7 cellular contexts compared by ENCODE assay signal in the genomic region with DNA sequence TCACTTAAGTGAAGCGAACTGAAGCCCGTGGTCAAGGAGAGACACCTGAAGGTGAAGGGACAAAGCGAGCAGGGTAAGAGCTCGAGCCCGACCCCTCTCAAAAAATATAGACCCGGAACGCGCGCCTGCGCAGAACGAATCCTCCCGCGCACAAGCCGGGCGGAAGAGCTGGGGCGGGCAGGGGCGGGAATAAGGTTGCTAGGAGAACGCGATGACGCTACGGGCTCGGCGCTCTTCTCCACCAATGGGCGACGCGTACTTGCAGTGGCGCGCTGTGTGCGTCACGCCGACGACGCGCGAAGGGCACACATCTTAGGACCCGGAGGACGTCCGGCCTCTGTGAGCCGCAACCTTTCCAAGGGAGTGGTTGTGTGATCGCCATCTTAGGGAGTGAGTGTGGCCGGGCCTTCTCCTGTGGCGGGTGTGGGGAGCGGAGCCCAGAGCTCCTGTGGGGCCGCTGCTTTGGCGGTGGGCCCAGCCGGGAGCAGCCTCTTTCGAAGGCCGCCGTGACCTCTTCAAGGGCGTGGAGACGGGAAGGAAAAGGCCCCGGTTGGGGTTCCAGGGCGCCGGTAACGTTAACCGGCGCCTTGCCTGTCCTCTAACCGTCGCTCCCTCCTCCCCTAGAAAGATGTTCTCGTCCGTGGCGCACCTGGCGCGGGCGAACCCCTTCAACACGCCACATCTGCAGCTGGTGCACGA. TPM values are rescaled to one million over a fixed set of nuclear protein-coding genes. Genes with fewer than 3 reads are reported as not detected.
DNase-seq lines count a peak whose midpoint lies in the region; ATAC-seq and TF ChIP-seq lines count a peak whose summit lies in the region.

A gene (plus strand): TSS at position 336 of the 699 bp plus-strand sequence. CDS start 293 bp downstream, at position 629.

- ATAC-seq in GM18508 (IDR thresholded peaks at IDR 0.05; ENCODE audit: insufficient read depth, unreplicated experiment), result peak; percentile 98
- ATAC-seq in HG03025 (IDR thresholded peaks at IDR 0.05; ENCODE audit: low FRiP score, unreplicated experiment), result peak; percentile 98

- H3K9me2 ChIP-seq in hepatocyte (replicated peaks; ENCODE audit: insufficient read depth), result no peaks in the 10 kb centered on the region

- no peaks in the 10 kb centered on the region for H3K36me3 ChIP-seq in hepatocyte (replicated peaks; ENCODE audit: insufficient read depth, low read depth)

- TF ChIP-seq CTCF in hepatocyte (IDR thresholded peaks at IDR 0.05; ENCODE audit: poor library complexity), result no peak

- no peaks in the 10 kb centered on the region for H3K4me1 ChIP-seq in hepatocyte (ENCODE audit: insufficient read depth)

- H3K27me3 ChIP-seq in hepatocyte, result no peaks in the 10 kb centered on the region

- H3K79me2 ChIP-seq in hepatocyte, result peaks cover 48% of the 10 kb centered on the region

- no peaks in the 10 kb centered on the region for H3K9me3 ChIP-seq in hepatocyte (ENCODE audit: low read depth)

- WGBS in hepatocyte (ENCODE audit: low lambda C conversion rate, missing lambda C conversion rate), result 1% methylated on average over 45 of the region's 67 CpGs

- H4K20me1 ChIP-seq in hepatocyte (ENCODE audit: insufficient read depth, poor library complexity, severe bottlenecking), result peaks cover 44% of the 10 kb centered on the region

- H3K4me3 ChIP-seq in hepatocyte, result peak within 1 kb of the TSS; percentile 58

- H3K4me2 ChIP-seq in hepatocyte, result peak within 1 kb of the TSS; percentile 85

- H2AFZ ChIP-seq in hepatocyte, result peak within 1 kb of the TSS; percentile 38

- peak; percentile 96 to 98 for DNase-seq in NCI-H2081 (lab: John Stamatoyannopoulos, UW)
- DNase-seq in T1000 (lab: John Stamatoyannopoulos, UW), result peak; percentile 100
- peak; percentile 99 for DNase-seq in astrocyte of the hippocampus (ENCODE audit: low read depth, low spot score)
- DNase-seq in hepatocyte (ENCODE audit: low spot score), result peak; percentile 99
- DNase-seq in retina, result peak; percentile 95

- peak within 1 kb of the TSS; percentile 95 for H3K27ac ChIP-seq in hepatocyte

RNA-seq across cellular contexts. Expression of the gene that starts here (rescaled TPM):
- total RNA-seq in hepatocyte, result 780 and 871 TPM in 2 replicates
- 421 and 423 TPM in 2 replicates for polyA plus RNA-seq in hepatocyte

Comparison
In these comparisons a context has a peak if more than half of its experiments do, and no peak if none do; other contexts are left out.
1. Peak in every context shown above with its lines: DNase-seq, ATAC-seq, H3K4me3 ChIP-seq and H3K27ac ChIP-seq.